Comparison of ENCODE assay signal across 11 cellular contexts in genomic region chr1:93804412-93804811, GRCh38.
DNase-seq lines count a peak whose midpoint lies in the region; ATAC-seq and TF ChIP-seq lines count a peak whose summit lies in the region.
"Had no signal": no experiment of that assay in that cellular context is flagged by ENCODE, and none has a peak within 500 bp of the region (broad histone marks: within the 10 kb centered on the region; RNA-seq: fewer than 3 reads in every experiment).

No MANE protein-coding gene starts in this region.

- H3K27me3 ChIP-seq in SJSA1 (replicated peaks) (no peaks in the 10 kb centered on the region), esophagus muscularis mucosa (no peaks in the 10 kb centered on the region), Caco-2 (replicated peaks; ENCODE audit: control insufficient read depth, insufficient read depth, low read length) (no peaks in the 10 kb centered on the region)
- no peaks in the 10 kb centered on the region for H3K27me3 ChIP-seq in CD4-positive, alpha-beta T cell (ENCODE audit: control insufficient read depth, insufficient read depth, low read length)

- no peak overlapping the region for H3K27ac Mint-ChIP-seq in Caco-2 (ENCODE audit: unreplicated experiment)
- no peak overlapping the region for H3K27ac Mint-ChIP-seq in CD4-positive, alpha-beta T cell
- H3K27ac Mint-ChIP-seq: nephron had no signal

- DNase-seq in AG20443 (ENCODE audit: low spot score): peak; percentile 71
- DNase-seq in SJSA1 (ENCODE audit: low read depth in 1 of 2, low spot score in 2 of 2): peak; percentile 75 to 76
- no peak for DNase-seq in esophagus muscularis mucosa (ENCODE audit: extremely low spot score)
- no peak for DNase-seq in omental fat pad (ENCODE audit: low spot score)
- no peak for DNase-seq in NCI-H2196 treated with DMSO at 0.1 percent for 48 hours (lab: John Stamatoyannopoulos, UW; ENCODE audit: unreplicated experiment)
- no peak for DNase-seq in Caco-2
- DNase-seq in CD4-positive, alpha-beta T cell: no peak
- DNase-seq in DMS53 treated with DMSO at 0.1 percent for 48 hours (lab: John Stamatoyannopoulos, UW; ENCODE audit: unreplicated experiment): no peak
- DNase-seq: Calu3, Karpas-422 had no signal

- intact Hi-C loops in esophagus muscularis mucosa (cut with DNase I) (no loop called here), Caco-2 (cut with micrococcal nuclease; ENCODE audit: unreplicated experiment) (no loop called here)
- intact Hi-C loops in CD4-positive, alpha-beta T cell (cut with DNase I, micrococcal nuclease): no loop called here

- H3K9me3 Mint-ChIP-seq in Caco-2 (ENCODE audit: unreplicated experiment): peaks cover 11% of the 10 kb centered on the region
- no peaks in the 10 kb centered on the region for H3K9me3 Mint-ChIP-seq in CD4-positive, alpha-beta T cell

- no peak for TF ChIP-seq POLR2A in esophagus muscularis mucosa (IDR thresholded peaks at IDR 0.05; ENCODE audit: low read depth)

- peaks cover 10% of the 10 kb centered on the region for H3K4me1 Mint-ChIP-seq in Caco-2 (ENCODE audit: low read depth, unreplicated experiment)
- no peaks in the 10 kb centered on the region for H3K4me1 Mint-ChIP-seq in CD4-positive, alpha-beta T cell (ENCODE audit: low read depth)
- H3K4me1 Mint-ChIP-seq: nephron had no signal

- H3K27me3 Mint-ChIP-seq in Caco-2 (ENCODE audit: insufficient read depth, unreplicated experiment): no peaks in the 10 kb centered on the region
- no peaks in the 10 kb centered on the region for H3K27me3 Mint-ChIP-seq in CD4-positive, alpha-beta T cell

- no peak for TF ChIP-seq CTCF in esophagus muscularis mucosa (IDR thresholded peaks at IDR 0.05)
- no peak for TF ChIP-seq CTCF in omental fat pad (IDR thresholded peaks at IDR 0.05)
- no peak for TF ChIP-seq CTCF in Caco-2 (IDR thresholded peaks at IDR 0.05; ENCODE audit: insufficient read depth in 1 of 2, low read depth in 1 of 2, low read length in 1 of 2, severe bottlenecking in 1 of 2, unreplicated experiment in 1 of 2)
- TF ChIP-seq CTCF in CD4-positive, alpha-beta T cell (IDR thresholded peaks at IDR 0.05): no peak

- 44% methylated on average over 3 of the region's 3 CpGs for WGBS in esophagus muscularis mucosa

- H3K4me1 ChIP-seq in SJSA1 (replicated peaks): peaks cover 45% of the 10 kb centered on the region
- H3K4me1 ChIP-seq in esophagus muscularis mucosa: peaks cover 0 to 13% (median 10%) of the 10 kb centered on the region in 4 donors
- no peaks in the 10 kb centered on the region for H3K4me1 ChIP-seq in Caco-2

- H3K27ac ChIP-seq in SJSA1 (peak overlapping the region; percentile 57), esophagus muscularis mucosa (replicated peaks in 1 of 4) (peak overlapping the region in 3 of 4 donors; percentile 3 to 14 (median 9))
- no peak overlapping the region for H3K27ac ChIP-seq in CD4-positive, alpha-beta T cell (ENCODE audit: low read depth, low read length)

- CTCF ChIA-PET in Caco-2 (lab: Charles Lee): no interaction called here
- CTCF ChIA-PET in CD4-positive, alpha-beta T cell (lab: Charles Lee): no interaction called here

- POLR2A ChIA-PET in Caco-2 (lab: Charles Lee): no interaction called here
- POLR2A ChIA-PET in CD4-positive, alpha-beta T cell (lab: Charles Lee): no interaction called here

- no peaks in the 10 kb centered on the region for H3K9me3 ChIP-seq in SJSA1 (replicated peaks)
- no peaks in the 10 kb centered on the region for H3K9me3 ChIP-seq in esophagus muscularis mucosa
- peaks cover 8% of the 10 kb centered on the region; the same call in 1 of the 2 replicates for H3K9me3 ChIP-seq in Caco-2
- no peaks in the 10 kb centered on the region for H3K9me3 ChIP-seq in CD4-positive, alpha-beta T cell (ENCODE audit: control insufficient read depth, low read length)

- ATAC-seq in omental fat pad (ENCODE audit: low FRiP score): peak; percentile 98
- ATAC-seq in CD4-positive, alpha-beta T cell (ENCODE audit: poor library complexity): no peak

- no TSS peak for BruUV-seq in Caco-2 (replicated peaks; lab: Mats Ljungman, UMichigan)

- H3K36me3 ChIP-seq in SJSA1: no peaks in the 10 kb centered on the region
- H3K36me3 ChIP-seq in esophagus muscularis mucosa: no peaks in the 10 kb centered on the region
- H3K36me3 ChIP-seq in Caco-2 (ENCODE audit: control insufficient read depth, insufficient read depth, low read length): no peaks in the 10 kb centered on the region

- no peaks in the 10 kb centered on the region for H3K36me3 Mint-ChIP-seq in Caco-2 (ENCODE audit: insufficient read depth, unreplicated experiment)
- H3K36me3 Mint-ChIP-seq in CD4-positive, alpha-beta T cell (ENCODE audit: low read depth): no peaks in the 10 kb centered on the region

- H3K4me3 ChIP-seq in SJSA1 (no peak overlapping the region; the same call in 1 of the 2 replicates), esophagus muscularis mucosa (peak overlapping the region in 1 of 4 donors; percentile 4), Caco-2 (ENCODE audit: low read depth, low read length) (no peak overlapping the region)

- H3K4me3 Mint-ChIP-seq in Caco-2 (ENCODE audit: unreplicated experiment): no peak overlapping the region
- H3K4me3 Mint-ChIP-seq in CD4-positive, alpha-beta T cell: no peak overlapping the region
- H3K4me3 Mint-ChIP-seq: nephron had no signal

- TF ChIP-seq EP300 in esophagus muscularis mucosa (IDR thresholded peaks at IDR 0.05): no peak

Comparison
In these comparisons a context has a peak if more than half of its experiments do, and no peak if none do; other contexts are left out.
1. DNase-seq: peak in AG20443 (single experiment) and SJSA1 (2 of 2); none in esophagus muscularis mucosa (single experiment), omental fat pad (single experiment), NCI-H2196 treated with DMSO at 0.1 percent for 48 hours (single experiment), Caco-2 (0 of 2), CD4-positive, alpha-beta T cell (0 of 10) and DMS53 treated with DMSO at 0.1 percent for 48 hours (single experiment).